10 cellular contexts compared by ENCODE assay signal in the genomic region with DNA sequence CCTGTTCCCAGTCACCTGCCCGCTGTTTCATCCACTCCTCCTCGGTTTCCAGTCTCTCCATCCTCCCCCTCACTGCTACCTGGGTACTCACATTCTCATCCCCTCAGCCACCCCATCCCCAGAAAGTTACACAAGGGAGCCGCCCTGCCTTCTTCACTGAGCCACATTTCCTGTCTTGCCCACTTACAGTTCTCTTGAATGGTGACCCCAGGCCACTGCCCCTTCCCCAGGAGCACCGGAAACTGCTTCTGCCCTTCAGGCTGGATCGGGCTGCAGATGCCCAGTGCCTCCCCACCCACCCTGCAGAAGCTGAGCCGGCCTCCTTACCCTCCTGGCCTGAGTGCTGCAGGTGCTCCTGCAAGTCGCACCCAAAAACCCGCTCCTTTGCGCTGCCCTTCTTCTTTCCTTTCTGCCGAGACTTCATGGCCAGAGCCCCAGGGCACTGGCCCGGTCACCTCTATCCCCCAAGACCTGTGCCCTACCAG. TPM values are rescaled to one million over a fixed set of nuclear protein-coding genes. Genes with fewer than 3 reads are reported as not detected.
DNase-seq lines count a peak whose midpoint lies in the region; ATAC-seq, FAIRE-seq and TF ChIP-seq lines count a peak whose summit lies in the region.
"Had no signal": no experiment of that assay in that cellular context is flagged by ENCODE, and none has a peak within 500 bp of the region (broad histone marks: within the 10 kb centered on the region; RNA-seq: fewer than 3 reads in every experiment).

No MANE protein-coding gene starts in this region.

- H3K36me3 Mint-ChIP-seq in T-helper 17 cell (ENCODE audit: low read depth), result peaks cover 10% of the 10 kb centered on the region
- H3K36me3 Mint-ChIP-seq in type B pancreatic cell, result peaks cover 4% of the 10 kb centered on the region

- H3K36me3 ChIP-seq in breast epithelium (no peaks in the 10 kb centered on the region), mammary epithelial cell (ENCODE audit: insufficient read depth, low read length) (no peaks in the 10 kb centered on the region), kidney (ENCODE audit: control insufficient read depth in 1 of 2, insufficient read depth in 2 of 2, low read length in 2 of 2) (no peaks in the 10 kb centered on the region), brain microvascular endothelial cell (replicated peaks) (no peaks in the 10 kb centered on the region)

- 100% methylated on average over 6 of the region's 11 CpGs for WGBS in mammary epithelial cell (ENCODE audit: low coverage, missing lambda C conversion rate)

- H3K27me3 ChIP-seq in breast epithelium (no peaks in the 10 kb centered on the region), mammary epithelial cell (ENCODE audit: insufficient read depth, low read length) (no peaks in the 10 kb centered on the region), brain microvascular endothelial cell (replicated peaks) (no peaks in the 10 kb centered on the region)

- dilution Hi-C loops in mammary epithelial cell (cut with HindIII; ENCODE audit: low sequenced_read_pairs), result no loop called here

- peak overlapping the region; percentile 99 for H3K27ac Mint-ChIP-seq in T-helper 17 cell
- H3K27ac Mint-ChIP-seq in type B pancreatic cell, result peak overlapping the region; percentile 86

- H3K4me3 Mint-ChIP-seq in T-helper 17 cell (peak overlapping the region; percentile 99), type B pancreatic cell (peak overlapping the region; percentile 67)
- H3K4me3 Mint-ChIP-seq: neural crest cell had no signal

- H3K4me3 ChIP-seq in breast epithelium (peak overlapping the region; percentile 35 to 49 (median 42)), mammary epithelial cell (replicated peaks in 1 of 3; ENCODE audit: insufficient read depth in 1 of 3, low read depth in 2 of 3, low read length in 3 of 3) (no peak overlapping the region), kidney (ENCODE audit: low read length in 2 of 2) (peak overlapping the region; percentile 13 to 38), brain microvascular endothelial cell (ENCODE audit: low read depth, low read length) (no peak overlapping the region)

- no peak overlapping the region for H3K4me2 ChIP-seq in mammary epithelial cell (ENCODE audit: insufficient read depth, low read depth, low read length)

- no peak for TF ChIP-seq POLR2A in breast epithelium (IDR thresholded peaks at IDR 0.05)

- in situ Hi-C loops in mammary epithelial cell (cut with MboI; ENCODE audit: low sequenced_read_pairs in 2 of 2) (loop anchor here in 1 of 2 donors (5.0 kb wide), 1 partner anchor 33 kb away; no protein-coding TSS in a partner anchor), brain microvascular endothelial cell (cut with HindIII; ENCODE audit: low pct_ligation_motif_present, low sequenced_read_pairs) (no loop called here)

- no peak overlapping the region for H2AFZ ChIP-seq in mammary epithelial cell (ENCODE audit: low read depth, low read length)

- BruUV-seq in mammary epithelial cell (replicated peaks; lab: Mats Ljungman, UMichigan), result no TSS peak

- no peak overlapping the region for H3K9ac ChIP-seq in mammary epithelial cell (ENCODE audit: insufficient read depth, low read length)
- no peak overlapping the region for H3K9ac ChIP-seq in kidney (ENCODE audit: low read length in 2 of 2)

- H3K9me3 ChIP-seq in breast epithelium (no peaks in the 10 kb centered on the region), mammary epithelial cell (replicated peaks; ENCODE audit: insufficient read depth, low read length) (no peaks in the 10 kb centered on the region), T-helper 17 cell (ENCODE audit: control insufficient read depth, low read length, poor library complexity, severe bottlenecking) (no peaks in the 10 kb centered on the region), kidney (ENCODE audit: control insufficient read depth in 1 of 2, low read length in 2 of 2) (no peaks in the 10 kb centered on the region)

- no peak for TF ChIP-seq CTCF in breast epithelium (IDR thresholded peaks at IDR 0.05)
- no peak for TF ChIP-seq CTCF in mammary epithelial cell (conservative IDR thresholded peaks at IDR 0.05 in 1 of 2, IDR thresholded peaks at IDR 0.05 in 1 of 2; ENCODE audit: extremely low read depth in 1 of 2, insufficient read depth in 1 of 2, low read depth in 1 of 2, low read length in 2 of 2)
- no peak for TF ChIP-seq CTCF in kidney (IDR thresholded peaks at IDR 0.05; ENCODE audit: borderline replicate concordance, extremely low read depth, insufficient read depth)
- no peak for TF ChIP-seq CTCF in type B pancreatic cell (conservative IDR thresholded peaks at IDR 0.05)
- no peak for TF ChIP-seq CTCF in brain microvascular endothelial cell (IDR thresholded peaks at IDR 0.05; ENCODE audit: low read depth, low read length, missing control alignments)

- no peak for DNase-seq in breast epithelium (ENCODE audit: low spot score in 2 of 2)
- DNase-seq in mammary epithelial cell, result no peak
- no peak for DNase-seq in T-helper 17 cell
- no peak for DNase-seq in kidney
- DNase-seq in type B pancreatic cell (ENCODE audit: extremely low spot score, unreplicated experiment), result no peak
- no peak for DNase-seq in brain microvascular endothelial cell
- no peak for DNase-seq in NCI-H2171 (lab: John Stamatoyannopoulos, UW)
- DNase-seq: NCI-H1105 had no signal

- no peak for ATAC-seq in T-helper 17 cell
- no peak for ATAC-seq in esophagus mucosa

- CTCF ChIA-PET in mammary epithelial cell (lab: Charles Lee; ENCODE audit: low non-redundant PET), result no interaction called here

- H4K20me1 ChIP-seq in mammary epithelial cell (ENCODE audit: insufficient read depth, low read length), result no peaks in the 10 kb centered on the region

- H3K27me3 Mint-ChIP-seq in T-helper 17 cell (no peaks in the 10 kb centered on the region), type B pancreatic cell (peaks cover 8% of the 10 kb centered on the region)

- H3K4me1 ChIP-seq in breast epithelium (no peaks in the 10 kb centered on the region), mammary epithelial cell (ENCODE audit: insufficient read depth, low read length) (peaks cover 23% of the 10 kb centered on the region), kidney (ENCODE audit: control insufficient read depth in 1 of 2, insufficient read depth in 1 of 2, low read depth in 1 of 2, low read length in 2 of 2) (no peaks in the 10 kb centered on the region)

- H3K27ac ChIP-seq in breast epithelium (peak overlapping the region; percentile 19 to 74), mammary epithelial cell (ENCODE audit: insufficient read depth, low read depth, low read length) (no peak overlapping the region), kidney (ENCODE audit: low read depth in 2 of 2, low read length in 2 of 2) (peak overlapping the region in 1 of 2 donors; percentile 54), brain microvascular endothelial cell (no peak overlapping the region)

- no peak for FAIRE-seq in kidney (lab: Jason Lieb, UNC)

- no peaks in the 10 kb centered on the region for H3K79me2 ChIP-seq in mammary epithelial cell (ENCODE audit: insufficient read depth, low read length)

- H3K4me1 Mint-ChIP-seq in T-helper 17 cell (peaks cover 51% of the 10 kb centered on the region), type B pancreatic cell (ENCODE audit: unreplicated experiment) (no peaks in the 10 kb centered on the region)

- H3K9me3 Mint-ChIP-seq in type B pancreatic cell, result no peaks in the 10 kb centered on the region
- H3K9me3 Mint-ChIP-seq: neural crest cell had no signal

- intact Hi-C loops in breast epithelium (cut with DNase I; ENCODE audit: low total_unique reads) (no loop called here), mammary epithelial cell (cut with micrococcal nuclease) (no loop called here), kidney (cut with DNase I) (no loop called here)

RNA-seq across cellular contexts. Expression of a gene that starts 0.4 kb away (rescaled TPM):
- total RNA-seq in breast epithelium (10 to 100 TPM in 1 of 3 donors, 1 to 10 TPM in 2; 5.2 to 16.5 (median 7.9) TPM), mammary epithelial cell (under 1 TPM; 0.17 to 0.26 TPM), T-helper 17 cell (100 to 1,000 TPM; 156 to 189 TPM), kidney (21.6 TPM), type B pancreatic cell (ENCODE audit: low replicate concordance) (1.3 and 3.3 TPM in 2 replicates), esophagus mucosa (6.0 TPM)
- polyA plus RNA-seq in mammary epithelial cell (0.03 TPM), kidney (ENCODE audit: insufficient read depth, low read depth, low replicate concordance) (1.2 TPM)
- not detected for polyA minus RNA-seq in mammary epithelial cell
- total RNA-seq: neural crest cell had no signal

RNA-seq across cellular contexts. Expression of a gene that starts 20.1 kb away (rescaled TPM):
- 10 to 100 TPM in 2 of 3 donors, not detected in 1; 28.5 to 56.3 TPM for total RNA-seq in breast epithelium
- 10 to 100 TPM in 1 of 2 donors, 1 to 10 TPM in 1; 5.6 to 13.2 TPM for total RNA-seq in mammary epithelial cell
- 5.5 TPM for polyA plus RNA-seq in mammary epithelial cell
- 53.4 TPM for polyA minus RNA-seq in mammary epithelial cell
- total RNA-seq in T-helper 17 cell, result not detected
- 12.8 TPM for total RNA-seq in kidney
- polyA plus RNA-seq in kidney (ENCODE audit: insufficient read depth, low read depth, low replicate concordance), result 2.7 TPM
- 57.7 and 193 TPM in 2 replicates for total RNA-seq in type B pancreatic cell (ENCODE audit: low replicate concordance)
- total RNA-seq in esophagus mucosa, result 115 TPM
- total RNA-seq: neural crest cell had no signal

RNA-seq across cellular contexts. Expression of a gene that starts 23.5 kb away (rescaled TPM):
- total RNA-seq in breast epithelium, result 10 to 100 TPM; 64.5 to 70.8 (median 64.6) TPM
- 10 to 100 TPM; 31.8 to 40.7 TPM for total RNA-seq in mammary epithelial cell
- polyA plus RNA-seq in mammary epithelial cell, result 19.8 TPM
- polyA minus RNA-seq in mammary epithelial cell, result 81.0 TPM
- 10 to 100 TPM; 80.6 to 85.4 TPM for total RNA-seq in T-helper 17 cell
- 56.1 TPM for total RNA-seq in kidney
- 48.7 TPM for polyA plus RNA-seq in kidney (ENCODE audit: insufficient read depth, low read depth, low replicate concordance)
- total RNA-seq in type B pancreatic cell (ENCODE audit: low replicate concordance), result 62.2 and 79.1 TPM in 2 replicates
- total RNA-seq in esophagus mucosa, result 25.2 TPM

RNA-seq across cellular contexts. Expression of a gene that starts 28.9 kb away (rescaled TPM):
- total RNA-seq in breast epithelium, result 1 to 10 TPM; 5.8 to 9.8 (median 8.5) TPM
- 1 to 10 TPM; 3.0 to 3.8 TPM for total RNA-seq in mammary epithelial cell
- 1.7 TPM for polyA plus RNA-seq in mammary epithelial cell
- not detected for polyA minus RNA-seq in mammary epithelial cell
- under 1 TPM in 1 of 2 donors, not detected in 1; 0.57 TPM for total RNA-seq in T-helper 17 cell
- 21.9 TPM for total RNA-seq in kidney
- 32.2 TPM for polyA plus RNA-seq in kidney (ENCODE audit: insufficient read depth, low read depth, low replicate concordance)
- total RNA-seq in type B pancreatic cell (ENCODE audit: low replicate concordance), result 14.1 and 14.3 TPM in 2 replicates
- 4.5 TPM for total RNA-seq in esophagus mucosa

RNA-seq across cellular contexts. Expression of a gene that starts 30.5 kb away (rescaled TPM):
- total RNA-seq in breast epithelium, result 100 to 1,000 TPM in 2 of 3 donors, 10 to 100 TPM in 1; 57.3 to 217 (median 109) TPM
- total RNA-seq in mammary epithelial cell, result 10 to 100 TPM; 37.6 to 73.7 TPM
- polyA plus RNA-seq in mammary epithelial cell, result 99.9 TPM
- polyA minus RNA-seq in mammary epithelial cell, result 50.9 TPM
- 10 to 100 TPM; 45.5 to 45.7 TPM for total RNA-seq in T-helper 17 cell
- total RNA-seq in kidney, result 74.5 TPM
- polyA plus RNA-seq in kidney (ENCODE audit: insufficient read depth, low read depth, low replicate concordance), result 200 TPM
- 40.8 and 98.0 TPM in 2 replicates for total RNA-seq in type B pancreatic cell (ENCODE audit: low replicate concordance)
- total RNA-seq in esophagus mucosa, result 67.9 TPM

Comparison
In these comparisons a context has a peak if more than half of its experiments do, and no peak if none do; other contexts are left out.
1. H3K27ac ChIP-seq: peak in breast epithelium (2 of 2); none in mammary epithelial cell (single experiment) and brain microvascular endothelial cell (single experiment).
2. H3K4me3 ChIP-seq: peak in breast epithelium (3 of 3) and kidney (2 of 2); none in mammary epithelial cell (0 of 3) and brain microvascular endothelial cell (single experiment).